Comparison of ENCODE assay signal across 8 cellular contexts in genomic region chr10:105952153-105952552, GRCh38.
A peak's percentile ranks its signal among the peaks of the same experiment; 100 is the strongest.
DNase-seq lines count a peak whose midpoint lies in the region; ATAC-seq, FAIRE-seq and TF ChIP-seq lines count a peak whose summit lies in the region.

No MANE protein-coding gene starts in this region.

- H3K27ac ChIP-seq in ascending aorta: no peak overlapping the region

- no peaks in the 10 kb centered on the region for H3K4me1 ChIP-seq in ascending aorta

- TF ChIP-seq CTCF in fibroblast of the aortic adventitia (IDR thresholded peaks at IDR 0.05; ENCODE audit: insufficient read depth, low read length): no peak
- no peak for TF ChIP-seq CTCF in ascending aorta (IDR thresholded peaks at IDR 0.05)

- no peak overlapping the region for H3K4me3 ChIP-seq in fibroblast of the aortic adventitia (ENCODE audit: low read depth, low read length)
- no peak overlapping the region for H3K4me3 ChIP-seq in ascending aorta

- H3K27me3 ChIP-seq in ascending aorta: no peaks in the 10 kb centered on the region

- H3K9me3 ChIP-seq in ascending aorta: no peaks in the 10 kb centered on the region

- TF ChIP-seq POLR2A in GM12892 (IDR thresholded peaks at IDR 0.05; ENCODE audit: low read depth, low read length): no peak

- intact Hi-C loops in sciatic nerve (cut with DNase I): no loop called here
- intact Hi-C loops in ascending aorta (cut with DNase I): no loop called here

- no peaks in the 10 kb centered on the region for H3K36me3 ChIP-seq in ascending aorta

- peak; percentile 3 for DNase-seq in GM12892 (ENCODE audit: insufficient read length)
- DNase-seq in H4 (ENCODE audit: low spot score): peak; percentile 24
- DNase-seq in NCI-H146 (lab: John Stamatoyannopoulos, UW): peak; percentile 61
- peak; percentile 21 for DNase-seq in fibroblast of the aortic adventitia (ENCODE audit: low read depth)
- no peak for DNase-seq in sciatic nerve (ENCODE audit: low spot score)
- DNase-seq in D341Med (ENCODE audit: low spot score): no peak
- DNase-seq in ascending aorta (ENCODE audit: low spot score in 2 of 2): no peak
- no peak for DNase-seq in COLO668 (lab: John Stamatoyannopoulos, UW; ENCODE audit: unreplicated experiment)

- FAIRE-seq in GM12892 (lab: Jason Lieb, UNC): peak; percentile 92

- peak; percentile 85 for ATAC-seq in sciatic nerve

Comparison
In these comparisons a context has a peak if more than half of its experiments do, and no peak if none do; other contexts are left out.
1. DNase-seq: peak in GM12892 (single experiment), H4 (single experiment), NCI-H146 (single experiment) and fibroblast of the aortic adventitia (single experiment); none in sciatic nerve (single experiment), D341Med (single experiment), ascending aorta (0 of 2) and COLO668 (single experiment).